Comparison of ENCODE assay signal across 8 cellular contexts in genomic region chr3:45554001-45554691, GRCh38. TPM values are rescaled to one million over a fixed set of nuclear protein-coding genes. Genes with fewer than 3 reads are reported as not detected.
A peak's percentile ranks its signal among the peaks of the same experiment; 100 is the strongest.
DNase-seq lines count a peak whose midpoint lies in the region; ATAC-seq and TF ChIP-seq lines count a peak whose summit lies in the region.

No MANE protein-coding gene starts in this region.

- H3K27me3 ChIP-seq in GM06990 (replicated peaks; ENCODE audit: control insufficient read depth, insufficient read depth, low read length) (no peaks in the 10 kb centered on the region), HAP-1 (ENCODE audit: low read depth) (no peaks in the 10 kb centered on the region)

- in situ Hi-C loops in HAP-1 (cut with MboI; ENCODE audit: low sequenced_read_pairs) = no loop called here

- no peak overlapping the region for H3K4me3 Mint-ChIP-seq in stimulated activated effector memory CD8-positive, alpha-beta T cell treated with anti-CD3 and anti-CD28 coated beads, Interleukin-12 subunit alpha, Interleukin-12 subunit beta, amount 100 ng/mL, for 72 hours

- no peaks in the 10 kb centered on the region for H3K9me3 Mint-ChIP-seq in stimulated activated effector memory CD8-positive, alpha-beta T cell treated with anti-CD3 and anti-CD28 coated beads, Interleukin-12 subunit alpha, Interleukin-12 subunit beta, amount 100 ng/mL, for 72 hours

- no peak for TF ChIP-seq CTCF in GM06990 (IDR thresholded peaks at IDR 0.05; ENCODE audit: insufficient read depth, low read length, poor library complexity, severe bottlenecking)

- H3K27ac Mint-ChIP-seq in stimulated activated effector memory CD8-positive, alpha-beta T cell treated with anti-CD3 and anti-CD28 coated beads, Interleukin-12 subunit alpha, Interleukin-12 subunit beta, amount 100 ng/mL, for 72 hours = peak overlapping the region; percentile 54

- intact Hi-C loops in Right ventricle myocardium inferior (cut with DNase I) = loop anchor here (5.0 kb wide), 1 partner anchor 38 kb away; the partner anchor contains the start of gene LIMD1

- no peaks in the 10 kb centered on the region for H3K9me3 ChIP-seq in HAP-1

- H3K36me3 Mint-ChIP-seq in stimulated activated effector memory CD8-positive, alpha-beta T cell treated with anti-CD3 and anti-CD28 coated beads, Interleukin-12 subunit alpha, Interleukin-12 subunit beta, amount 100 ng/mL, for 72 hours = no peaks in the 10 kb centered on the region

- peak; percentile 44 for DNase-seq in GM06990 (ENCODE audit: extremely low read depth, insufficient read length)
- DNase-seq in H4 (ENCODE audit: low spot score) = peak; percentile 13
- DNase-seq in NOMO-1 (lab: John Stamatoyannopoulos, UW; ENCODE audit: unreplicated experiment in 2 of 2) = peak; percentile 42 to 45
- peak; percentile 87 for DNase-seq in Right ventricle myocardium inferior (ENCODE audit: missing footprints)
- DNase-seq in stimulated activated effector memory CD8-positive, alpha-beta T cell treated with anti-CD3 and anti-CD28 coated beads, Interleukin-12 subunit alpha, Interleukin-12 subunit beta, amount 100 ng/mL, for 72 hours (ENCODE audit: low spot score in 2 of 2) = no peak
- DNase-seq in HAP-1 (ENCODE audit: low spot score in 2 of 2) = no peak
- no peak for DNase-seq in DMS79 treated with DMSO at 0.1 percent for 48 hours (lab: John Stamatoyannopoulos, UW)
- DNase-seq in GM03348 (ENCODE audit: low spot score) = no peak

- peaks cover 17% of the 10 kb centered on the region for H3K4me1 Mint-ChIP-seq in stimulated activated effector memory CD8-positive, alpha-beta T cell treated with anti-CD3 and anti-CD28 coated beads, Interleukin-12 subunit alpha, Interleukin-12 subunit beta, amount 100 ng/mL, for 72 hours

- no peak overlapping the region for H3K4me3 ChIP-seq in GM06990 (replicated peaks; ENCODE audit: low read depth, low read length)
- no peak overlapping the region for H3K4me3 ChIP-seq in HAP-1

- no peaks in the 10 kb centered on the region for H3K4me1 ChIP-seq in HAP-1

- peak; percentile 33 for ATAC-seq in Right ventricle myocardium inferior
- peak; percentile 76 for ATAC-seq in stimulated activated effector memory CD8-positive, alpha-beta T cell treated with anti-CD3 and anti-CD28 coated beads, Interleukin-12 subunit alpha, Interleukin-12 subunit beta, amount 100 ng/mL, for 72 hours

- H3K36me3 ChIP-seq in GM06990 (ENCODE audit: control insufficient read depth, insufficient read depth, low read length) = no peaks in the 10 kb centered on the region
- H3K36me3 ChIP-seq in HAP-1 (replicated peaks) = no peaks in the 10 kb centered on the region

RNA-seq across cellular contexts. Expression of gene LIMD1, which starts 40.4 kb away (rescaled TPM):
- 3.3 and 4.0 TPM in 2 replicates for total RNA-seq in H4 (2014; rRNA removed; shearing (Covaris generic))
- total RNA-seq in Right ventricle myocardium inferior = 34.1 TPM

Comparison
In these comparisons a context has a peak if more than half of its experiments do, and no peak if none do; other contexts are left out.
1. DNase-seq: peak in GM06990 (single experiment), H4 (single experiment), NOMO-1 (2 of 2) and Right ventricle myocardium inferior (single experiment); none in stimulated activated effector memory CD8-positive, alpha-beta T cell treated with anti-CD3 and anti-CD28 coated beads, Interleukin-12 subunit alpha, Interleukin-12 subunit beta, amount 100 ng/mL, for 72 hours (0 of 2), HAP-1 (0 of 2), DMS79 treated with DMSO at 0.1 percent for 48 hours (single experiment) and GM03348 (single experiment).